11 cellular contexts compared by ENCODE assay signal in the genomic region with DNA sequence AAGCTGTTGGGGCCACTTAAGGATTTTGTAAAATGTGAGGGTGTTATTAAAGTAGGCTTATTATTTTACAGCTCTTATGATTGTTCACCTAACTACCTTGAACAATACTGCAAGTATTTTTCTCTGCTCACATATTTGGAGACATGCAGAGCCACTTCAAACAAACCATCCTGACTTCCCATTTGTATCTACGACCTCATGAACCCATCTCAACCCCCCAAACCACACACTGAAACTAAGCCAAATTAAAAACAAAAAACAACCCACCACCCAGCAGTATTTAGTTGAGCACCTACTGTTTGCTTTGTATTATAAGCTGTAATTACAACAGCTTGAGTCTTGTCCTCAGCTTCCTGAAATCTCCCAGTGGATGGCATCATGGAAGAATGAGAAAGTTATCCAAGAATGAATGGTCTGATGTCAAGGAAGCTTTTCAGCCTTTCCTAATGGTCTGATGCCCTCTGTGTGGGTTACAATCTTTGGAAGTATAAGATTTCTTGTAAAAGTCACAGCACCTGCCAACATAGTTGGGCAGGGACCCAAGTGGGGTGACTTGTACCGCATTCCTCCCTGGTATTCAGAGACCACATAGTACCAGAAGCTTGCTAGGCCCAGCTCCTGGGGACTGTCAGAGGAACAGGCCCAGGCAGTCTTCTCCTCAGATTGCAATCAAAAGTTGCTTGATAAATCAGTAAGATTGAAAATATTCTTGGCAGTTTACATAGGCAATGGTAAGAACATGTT.
DNase-seq lines count a peak whose midpoint lies in the region; ATAC-seq, FAIRE-seq and TF ChIP-seq lines count a peak whose summit lies in the region.
"Had no signal": no experiment of that assay in that cellular context is flagged by ENCODE, and none has a peak within 500 bp of the region (broad histone marks: within the 10 kb centered on the region; RNA-seq: fewer than 3 reads in every experiment).

No MANE protein-coding gene starts in this region.

- peak overlapping the region; percentile 49 for H3K4me3 Mint-ChIP-seq in activated naive CD4-positive, alpha-beta T cell treated with anti-CD3 and anti-CD28 coated beads, Interleukin-2, amount 50 U/mL, for 24 hours
- no peak overlapping the region for H3K4me3 Mint-ChIP-seq in astrocyte (ENCODE audit: unreplicated experiment)
- H3K4me3 Mint-ChIP-seq: stimulated activated naive CD8-positive, alpha-beta T cell treated with anti-CD3 and anti-CD28 coated beads, Interleukin-15, Interleukin-2, amounts not matched to agents 100 ng/mL and 50 ng/mL, for 24 hours had no signal

- H3K9me3 ChIP-seq in astrocyte (ENCODE audit: insufficient read depth, low read depth, low read length) (no peaks in the 10 kb centered on the region), mucosa of rectum (ENCODE audit: control insufficient read depth in 2 of 2, low read length in 2 of 2) (no peaks in the 10 kb centered on the region), tibial nerve (no peaks in the 10 kb centered on the region)

- no peak for TF ChIP-seq EP300 in tibial nerve (IDR thresholded peaks at IDR 0.05)

- no peak for DNase-seq in activated naive CD4-positive, alpha-beta T cell treated with anti-CD3 and anti-CD28 coated beads, Interleukin-2, amount 50 U/mL, for 72 hours (ENCODE audit: low spot score in 2 of 2)
- DNase-seq in astrocyte (ENCODE audit: low read depth) (peak; percentile 68), tibial nerve (ENCODE audit: low spot score in 2 of 2) (no peak), NCI-H2171 treated with DMSO at 0.1 percent for 48 hours (lab: John Stamatoyannopoulos, UW) (no peak)
- DNase-seq: activated T-cell treated with anti-CD3 and anti-CD28 coated beads, Interleukin-2, amount 50 U/mL, for 48 hours; NCI-H1694 had no signal

- H3K9ac ChIP-seq in astrocyte (ENCODE audit: low read length) (no peak overlapping the region), mucosa of rectum (ENCODE audit: low read depth in 1 of 2, low read length in 2 of 2) (no peak overlapping the region)

- FAIRE-seq in astrocyte (lab: Jason Lieb, UNC), result no peak

- ATAC-seq in activated naive CD4-positive, alpha-beta T cell treated with anti-CD3 and anti-CD28 coated beads, Interleukin-2, amount 50 U/mL, for 72 hours, result no peak
- ATAC-seq in GM18511 (IDR thresholded peaks at IDR 0.05; ENCODE audit: unreplicated experiment), result no peak
- ATAC-seq in GM21723 (IDR thresholded peaks at IDR 0.05; ENCODE audit: unreplicated experiment), result no peak

- no peak overlapping the region for H2AFZ ChIP-seq in astrocyte (ENCODE audit: low read depth, low read length)

- H3K27ac Mint-ChIP-seq in activated naive CD4-positive, alpha-beta T cell treated with anti-CD3 and anti-CD28 coated beads, Interleukin-2, amount 50 U/mL, for 24 hours, result peak overlapping the region; percentile 74
- H3K27ac Mint-ChIP-seq in activated naive CD4-positive, alpha-beta T cell treated with anti-CD3 and anti-CD28 coated beads, Interleukin-2, amount 50 U/mL, for 72 hours, result peak overlapping the region in 1 of 2 donors; percentile 12
- no peak overlapping the region for H3K27ac Mint-ChIP-seq in astrocyte (ENCODE audit: unreplicated experiment)
- H3K27ac Mint-ChIP-seq: stimulated activated naive CD8-positive, alpha-beta T cell treated with anti-CD3 and anti-CD28 coated beads, Interleukin-15, Interleukin-2, amounts not matched to agents 100 ng/mL and 50 ng/mL, for 24 hours had no signal

- H3K79me2 ChIP-seq in astrocyte (ENCODE audit: insufficient read depth, low read length), result no peaks in the 10 kb centered on the region

- no peak overlapping the region for H3K27ac ChIP-seq in astrocyte (ENCODE audit: low read depth, low read length)
- peak overlapping the region; percentile 37 to 75 for H3K27ac ChIP-seq in mucosa of rectum (ENCODE audit: low read depth in 2 of 2, low read length in 2 of 2)
- peak overlapping the region; percentile 11 to 89 (median 70) for H3K27ac ChIP-seq in tibial nerve

- H3K27me3 Mint-ChIP-seq in activated naive CD4-positive, alpha-beta T cell treated with anti-CD3 and anti-CD28 coated beads, Interleukin-2, amount 50 U/mL, for 24 hours, result no peaks in the 10 kb centered on the region
- H3K27me3 Mint-ChIP-seq in astrocyte (ENCODE audit: low read depth, unreplicated experiment), result no peaks in the 10 kb centered on the region
- H3K27me3 Mint-ChIP-seq: stimulated activated naive CD8-positive, alpha-beta T cell treated with anti-CD3 and anti-CD28 coated beads, Interleukin-15, Interleukin-2, amounts not matched to agents 100 ng/mL and 50 ng/mL, for 24 hours had no signal

- no peak for TF ChIP-seq POLR2A in tibial nerve (IDR thresholded peaks at IDR 0.05)

- peaks cover 2% of the 10 kb centered on the region for H3K36me3 Mint-ChIP-seq in activated naive CD4-positive, alpha-beta T cell treated with anti-CD3 and anti-CD28 coated beads, Interleukin-2, amount 50 U/mL, for 24 hours
- no peaks in the 10 kb centered on the region for H3K36me3 Mint-ChIP-seq in activated naive CD4-positive, alpha-beta T cell treated with anti-CD3 and anti-CD28 coated beads, Interleukin-2, amount 50 U/mL, for 72 hours
- no peaks in the 10 kb centered on the region for H3K36me3 Mint-ChIP-seq in astrocyte (ENCODE audit: low read depth, unreplicated experiment)

- peaks cover 16% of the 10 kb centered on the region for H3K4me1 ChIP-seq in astrocyte (ENCODE audit: insufficient read depth, low read length)
- peaks cover 17 to 24% of the 10 kb centered on the region in 2 donors for H3K4me1 ChIP-seq in mucosa of rectum (ENCODE audit: control insufficient read depth in 2 of 2, insufficient read depth in 2 of 2, low read length in 2 of 2)
- peaks cover 0 to 52% (median 21%) of the 10 kb centered on the region in 4 donors for H3K4me1 ChIP-seq in tibial nerve

- H3K27me3 ChIP-seq in astrocyte (ENCODE audit: insufficient read depth, low read length) (no peaks in the 10 kb centered on the region), mucosa of rectum (ENCODE audit: control insufficient read depth in 2 of 2, insufficient read depth in 2 of 2, low read length in 2 of 2) (no peaks in the 10 kb centered on the region), tibial nerve (no peaks in the 10 kb centered on the region)

- no peak for TF ChIP-seq CTCF in astrocyte (IDR thresholded peaks at IDR 0.05; ENCODE audit: insufficient read depth, low read depth, low read length)
- no peak for TF ChIP-seq CTCF in tibial nerve (IDR thresholded peaks at IDR 0.05)

- H3K9me3 Mint-ChIP-seq in activated naive CD4-positive, alpha-beta T cell treated with anti-CD3 and anti-CD28 coated beads, Interleukin-2, amount 50 U/mL, for 24 hours, result no peaks in the 10 kb centered on the region
- peaks cover 0 to 6% of the 10 kb centered on the region in 2 donors for H3K9me3 Mint-ChIP-seq in activated naive CD4-positive, alpha-beta T cell treated with anti-CD3 and anti-CD28 coated beads, Interleukin-2, amount 50 U/mL, for 72 hours
- H3K9me3 Mint-ChIP-seq in astrocyte (ENCODE audit: unreplicated experiment), result no peaks in the 10 kb centered on the region
- H3K9me3 Mint-ChIP-seq: stimulated activated naive CD8-positive, alpha-beta T cell treated with anti-CD3 and anti-CD28 coated beads, Interleukin-15, Interleukin-2, amounts not matched to agents 100 ng/mL and 50 ng/mL, for 24 hours had no signal

- H4K20me1 ChIP-seq in astrocyte (ENCODE audit: insufficient read depth, low read length), result no peaks in the 10 kb centered on the region

- H3K4me2 ChIP-seq in astrocyte (ENCODE audit: low read length), result no peak overlapping the region

- 74 to 76% methylated on average over 2 of the region's 2 CpGs for WGBS in tibial nerve, 2 donors

- H3K36me3 ChIP-seq in astrocyte (ENCODE audit: insufficient read depth, low read length), result no peaks in the 10 kb centered on the region
- H3K36me3 ChIP-seq in mucosa of rectum (ENCODE audit: control insufficient read depth in 2 of 2, insufficient read depth in 2 of 2, low read length in 2 of 2), result no peaks in the 10 kb centered on the region
- no peaks in the 10 kb centered on the region for H3K36me3 ChIP-seq in tibial nerve

- H3K4me1 Mint-ChIP-seq in activated naive CD4-positive, alpha-beta T cell treated with anti-CD3 and anti-CD28 coated beads, Interleukin-2, amount 50 U/mL, for 24 hours, result peaks cover 82% of the 10 kb centered on the region
- H3K4me1 Mint-ChIP-seq in astrocyte (ENCODE audit: low read depth, unreplicated experiment), result peaks cover 22% of the 10 kb centered on the region

- H3K4me3 ChIP-seq in astrocyte (ENCODE audit: insufficient read depth, low read depth, low read length), result no peak overlapping the region
- no peak overlapping the region for H3K4me3 ChIP-seq in mucosa of rectum (ENCODE audit: low read length in 2 of 2)
- no peak overlapping the region for H3K4me3 ChIP-seq in tibial nerve
